In genomic region chr1:25022361-25023189, GRCh38 we compare ENCODE assay signal across 7 cellular contexts.
DNase-seq lines count a peak whose midpoint lies in the region; ATAC-seq and TF ChIP-seq lines count a peak whose summit lies in the region.

No MANE protein-coding gene starts in this region.

- H3K9me3 ChIP-seq in PC-3 (ENCODE audit: low read length) = no peaks in the 10 kb centered on the region
- no peaks in the 10 kb centered on the region for H3K9me3 ChIP-seq in thymus (ENCODE audit: control insufficient read depth)

- BruUV-seq in PC-3 (replicated peaks; lab: Mats Ljungman, UMichigan) = no TSS peak

- H3K4me3 ChIP-seq in PC-3 (ENCODE audit: low read length) = no peak overlapping the region
- H3K4me3 ChIP-seq in fibroblast of the aortic adventitia (ENCODE audit: low read depth, low read length) = no peak overlapping the region
- peak overlapping the region; percentile 10 for H3K4me3 ChIP-seq in thymus (ENCODE audit: low read length)

- H3K4me1 ChIP-seq in PC-3 (ENCODE audit: insufficient read depth, low read length) (peaks cover 10% of the 10 kb centered on the region), thymus (ENCODE audit: control insufficient read depth, insufficient read depth, low read length) (peaks cover 40% of the 10 kb centered on the region)

- 1% methylated on average over 20 of the region's 20 CpGs for WGBS in thymus

- no peaks in the 10 kb centered on the region for H3F3A ChIP-seq in PC-3 (ENCODE audit: low read length, unreplicated experiment)

- peak overlapping the region; percentile 42; the same call in 1 of the 2 replicates for H3K4me2 ChIP-seq in PC-3 (ENCODE audit: low read length)

- POLR2A ChIA-PET in PC-3 (lab: Charles Lee; ENCODE audit: unreplicated experiment) = no interaction called here

- TF ChIP-seq CTCF in PC-3 (conservative IDR thresholded peaks at IDR 0.05; ENCODE audit: low read depth, low read length) (no peak), fibroblast of the aortic adventitia (IDR thresholded peaks at IDR 0.05; ENCODE audit: insufficient read depth, low read length) (no peak), omental fat pad (IDR thresholded peaks at IDR 0.05) (no peak)

- H3K27ac ChIP-seq in PC-3 (ENCODE audit: low read length) (peak overlapping the region; percentile 61), thymus (ENCODE audit: low read depth) (peak overlapping the region; percentile 94)

- no peaks in the 10 kb centered on the region for H3K9me2 ChIP-seq in PC-3 (replicated peaks; ENCODE audit: low read length)

- CTCF ChIA-PET in PC-3 (lab: Charles Lee) = no interaction called here

- peak overlapping the region; percentile 47; the same call in 1 of the 2 replicates for H3K9ac ChIP-seq in PC-3 (ENCODE audit: low read length)

- H3K27me3 ChIP-seq in PC-3 (ENCODE audit: low read length) (no peaks in the 10 kb centered on the region), thymus (ENCODE audit: control insufficient read depth, insufficient read depth) (no peaks in the 10 kb centered on the region)

- peak; percentile 64 for DNase-seq in PC-3
- peak; percentile 93 to 95 for DNase-seq in activated T-cell treated with anti-CD3 and anti-CD28 coated beads, Interleukin-2, amount 50 U/mL, for 48 hours
- peak; percentile 61 for DNase-seq in fibroblast of the aortic adventitia (ENCODE audit: low read depth)
- DNase-seq in omental fat pad (ENCODE audit: low spot score) = no peak

- H3K79me2 ChIP-seq in PC-3 (ENCODE audit: low read length) = no peaks in the 10 kb centered on the region

- H3K36me3 ChIP-seq in PC-3 (ENCODE audit: low read depth, low read length) = no peaks in the 10 kb centered on the region
- H3K36me3 ChIP-seq in thymus (ENCODE audit: control insufficient read depth, insufficient read depth) = no peaks in the 10 kb centered on the region

- no peaks in the 10 kb centered on the region for H4K20me1 ChIP-seq in PC-3 (ENCODE audit: low read length)

- H2AFZ ChIP-seq in PC-3 (ENCODE audit: low read length) = no peak overlapping the region

- ATAC-seq in GM18868 (IDR thresholded peaks at IDR 0.05; ENCODE audit: unreplicated experiment) (peak; percentile 66), HG02973 (IDR thresholded peaks at IDR 0.05; ENCODE audit: unreplicated experiment) (peak; percentile 66), PC-3 (peak; percentile 79), omental fat pad (ENCODE audit: low FRiP score) (peak; percentile 35)

- intact Hi-C loops in PC-3 (cut with micrococcal nuclease) = no loop called here
